In the genomic region with DNA sequence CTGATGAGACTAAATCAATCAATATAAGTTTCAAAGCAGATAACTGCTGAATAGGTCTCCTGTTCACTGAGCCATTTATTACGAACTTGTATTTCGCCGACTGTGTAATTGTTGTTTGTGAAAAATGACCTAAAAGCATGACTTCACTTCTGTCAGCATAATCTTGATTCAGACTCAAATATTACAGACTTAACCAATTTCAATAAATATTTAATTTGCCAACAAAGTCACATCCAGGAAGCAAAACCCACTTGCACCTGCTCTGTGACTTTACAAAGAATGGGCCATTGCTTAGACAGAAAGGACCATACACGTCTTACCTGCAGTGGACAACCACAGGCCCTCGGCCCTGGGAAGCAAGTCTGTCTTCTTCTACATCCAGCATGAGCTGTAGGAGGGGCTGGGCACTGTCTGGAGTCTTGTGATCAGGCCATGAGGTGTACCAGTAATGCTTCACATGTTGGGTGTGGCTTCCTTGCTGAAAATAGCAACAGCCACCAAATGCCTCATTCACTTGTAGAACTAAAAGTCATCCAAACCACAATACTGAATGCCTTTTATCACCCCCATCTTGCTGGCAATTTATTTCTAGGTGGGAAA, we compare ENCODE assay signal across 12 cellular contexts. TPM values are rescaled to one million over a fixed set of nuclear protein-coding genes. Genes with fewer than 3 reads are reported as not detected.
DNase-seq lines count a peak whose midpoint lies in the region; ATAC-seq and TF ChIP-seq lines count a peak whose summit lies in the region.
"Had no signal": no experiment of that assay in that cellular context is flagged by ENCODE, and none has a peak within 500 bp of the region (broad histone marks: within the 10 kb centered on the region; RNA-seq: fewer than 3 reads in every experiment).

No MANE protein-coding gene starts in this region.

- H3K36me3 Mint-ChIP-seq in activated naive CD4-positive, alpha-beta T cell treated with anti-CD3 and anti-CD28 coated beads, Interleukin-2, amount 10 ng/mL, durations not matched to agents 7 days and 5 days: no peaks in the 10 kb centered on the region
- no peaks in the 10 kb centered on the region for H3K36me3 Mint-ChIP-seq in activated naive CD4-positive, alpha-beta T cell treated with anti-CD3 and anti-CD28 coated beads for 36 hours (ENCODE audit: low read depth)
- H3K36me3 Mint-ChIP-seq: stimulated activated effector memory CD8-positive, alpha-beta T cell treated with anti-CD3 and anti-CD28 coated beads, Interleukin-12 subunit alpha, Interleukin-12 subunit beta, amount 100 ng/mL, for 72 hours had no signal

- CTCF ChIA-PET in activated naive CD4-positive, alpha-beta T cell treated with anti-CD3 and anti-CD28 coated beads, Interleukin-2, amount 10 ng/mL, durations not matched to agents 7 days and 5 days (lab: Charles Lee): no interaction called here
- CTCF ChIA-PET in activated naive CD4-positive, alpha-beta T cell treated with anti-CD3 and anti-CD28 coated beads for 36 hours (lab: Charles Lee): no interaction called here

- H3K4me1 ChIP-seq in gastroesophageal sphincter (no peaks in the 10 kb centered on the region), upper lobe of right lung (no peaks in the 10 kb centered on the region), esophagus squamous epithelium (peaks cover 0 to 5% (median 2%) of the 10 kb centered on the region in 3 donors)
- H3K4me1 ChIP-seq: parathyroid adenoma had no signal

- H3K27ac ChIP-seq in gastroesophageal sphincter (no peak overlapping the region), upper lobe of right lung (no peak overlapping the region), esophagus squamous epithelium (no peak overlapping the region)
- H3K27ac ChIP-seq: C4-2B, parathyroid adenoma had no signal

- ATAC-seq in gastroesophageal sphincter: peak; percentile 48
- peak; percentile 59 for ATAC-seq in upper lobe of right lung
- ATAC-seq in HG02840 (IDR thresholded peaks at IDR 0.05; ENCODE audit: low FRiP score, unreplicated experiment): no peak
- ATAC-seq: stimulated activated effector memory CD8-positive, alpha-beta T cell treated with anti-CD3 and anti-CD28 coated beads, Interleukin-12 subunit alpha, Interleukin-12 subunit beta, amount 100 ng/mL, for 72 hours had no signal

- no peak for TF ChIP-seq POLR2A in gastroesophageal sphincter (IDR thresholded peaks at IDR 0.05)
- TF ChIP-seq POLR2A in esophagus squamous epithelium (IDR thresholded peaks at IDR 0.05): no peak

- H3K36me3 ChIP-seq in gastroesophageal sphincter (no peaks in the 10 kb centered on the region), upper lobe of right lung (no peaks in the 10 kb centered on the region), esophagus squamous epithelium (no peaks in the 10 kb centered on the region)

- no peaks in the 10 kb centered on the region for H3K9me3 Mint-ChIP-seq in activated naive CD4-positive, alpha-beta T cell treated with anti-CD3 and anti-CD28 coated beads, Interleukin-2, amount 10 ng/mL, durations not matched to agents 7 days and 5 days
- no peaks in the 10 kb centered on the region for H3K9me3 Mint-ChIP-seq in activated naive CD4-positive, alpha-beta T cell treated with anti-CD3 and anti-CD28 coated beads for 36 hours
- H3K9me3 Mint-ChIP-seq: stimulated activated effector memory CD8-positive, alpha-beta T cell treated with anti-CD3 and anti-CD28 coated beads, Interleukin-12 subunit alpha, Interleukin-12 subunit beta, amount 100 ng/mL, for 72 hours had no signal

- H3K4me3 Mint-ChIP-seq in activated naive CD4-positive, alpha-beta T cell treated with anti-CD3 and anti-CD28 coated beads, Interleukin-2, amount 10 ng/mL, durations not matched to agents 7 days and 5 days: no peak overlapping the region
- H3K4me3 Mint-ChIP-seq in activated naive CD4-positive, alpha-beta T cell treated with anti-CD3 and anti-CD28 coated beads for 36 hours: no peak overlapping the region
- H3K4me3 Mint-ChIP-seq: stimulated activated effector memory CD8-positive, alpha-beta T cell treated with anti-CD3 and anti-CD28 coated beads, Interleukin-12 subunit alpha, Interleukin-12 subunit beta, amount 100 ng/mL, for 72 hours had no signal

- no peak overlapping the region for H3K27ac Mint-ChIP-seq in activated naive CD4-positive, alpha-beta T cell treated with anti-CD3 and anti-CD28 coated beads, Interleukin-2, amount 10 ng/mL, durations not matched to agents 7 days and 5 days
- no peak overlapping the region for H3K27ac Mint-ChIP-seq in activated naive CD4-positive, alpha-beta T cell treated with anti-CD3 and anti-CD28 coated beads for 36 hours
- H3K27ac Mint-ChIP-seq: stimulated activated effector memory CD8-positive, alpha-beta T cell treated with anti-CD3 and anti-CD28 coated beads, Interleukin-12 subunit alpha, Interleukin-12 subunit beta, amount 100 ng/mL, for 72 hours had no signal

- no peaks in the 10 kb centered on the region for H3K4me1 Mint-ChIP-seq in activated naive CD4-positive, alpha-beta T cell treated with anti-CD3 and anti-CD28 coated beads, Interleukin-2, amount 10 ng/mL, durations not matched to agents 7 days and 5 days
- no peaks in the 10 kb centered on the region for H3K4me1 Mint-ChIP-seq in activated naive CD4-positive, alpha-beta T cell treated with anti-CD3 and anti-CD28 coated beads for 36 hours (ENCODE audit: low read depth)
- H3K4me1 Mint-ChIP-seq: stimulated activated effector memory CD8-positive, alpha-beta T cell treated with anti-CD3 and anti-CD28 coated beads, Interleukin-12 subunit alpha, Interleukin-12 subunit beta, amount 100 ng/mL, for 72 hours had no signal

- no peak for TF ChIP-seq EP300 in gastroesophageal sphincter (IDR thresholded peaks at IDR 0.05)

- H3K4me3 ChIP-seq in gastroesophageal sphincter: no peak overlapping the region
- no peak overlapping the region for H3K4me3 ChIP-seq in upper lobe of right lung
- H3K4me3 ChIP-seq in esophagus squamous epithelium: no peak overlapping the region

- intact Hi-C loops in activated naive CD4-positive, alpha-beta T cell treated with anti-CD3 and anti-CD28 coated beads for 36 hours (cut with micrococcal nuclease): no loop called here
- intact Hi-C loops in upper lobe of right lung (cut with DNase I): no loop called here
- intact Hi-C loops in esophagus squamous epithelium (cut with DNase I): no loop called here

- 65 to 87% methylated on average over 3 to 5 of the region's 5 CpGs for WGBS in gastroesophageal sphincter (ENCODE audit: low coverage in 1 of 2), 2 donors
- 65 to 67% methylated on average over 5 of the region's 5 CpGs for WGBS in esophagus squamous epithelium, 2 donors

- H3K27me3 ChIP-seq in gastroesophageal sphincter (no peaks in the 10 kb centered on the region), upper lobe of right lung (no peaks in the 10 kb centered on the region), esophagus squamous epithelium (no peaks in the 10 kb centered on the region)

- no peak for TF ChIP-seq CTCF in gastroesophageal sphincter (IDR thresholded peaks at IDR 0.05)
- TF ChIP-seq CTCF in upper lobe of right lung (IDR thresholded peaks at IDR 0.05): no peak
- no peak for TF ChIP-seq CTCF in esophagus squamous epithelium (IDR thresholded peaks at IDR 0.05)

- H3K27me3 Mint-ChIP-seq in activated naive CD4-positive, alpha-beta T cell treated with anti-CD3 and anti-CD28 coated beads, Interleukin-2, amount 10 ng/mL, durations not matched to agents 7 days and 5 days: no peaks in the 10 kb centered on the region
- no peaks in the 10 kb centered on the region for H3K27me3 Mint-ChIP-seq in activated naive CD4-positive, alpha-beta T cell treated with anti-CD3 and anti-CD28 coated beads for 36 hours (ENCODE audit: low read depth)

- peak; percentile 22 for DNase-seq in activated naive CD4-positive, alpha-beta T cell treated with anti-CD3 and anti-CD28 coated beads, Interleukin-2, amount 10 ng/mL, durations not matched to agents 7 days and 5 days
- no peak for DNase-seq in activated naive CD4-positive, alpha-beta T cell treated with anti-CD3 and anti-CD28 coated beads for 36 hours
- DNase-seq in SW 1271 (lab: John Stamatoyannopoulos, UW): peak; percentile 30 to 52
- DNase-seq in upper lobe of right lung: no peak
- DNase-seq in cerebellar cortex (ENCODE audit: low spot score): no peak
- DNase-seq in esophagus squamous epithelium (lab: John Stamatoyannopoulos, UW): no peak
- DNase-seq: NCI-H526 had no signal

- H3K9me3 ChIP-seq in gastroesophageal sphincter (no peaks in the 10 kb centered on the region), upper lobe of right lung (no peaks in the 10 kb centered on the region), esophagus squamous epithelium (no peaks in the 10 kb centered on the region)

RNA-seq across cellular contexts. Expression of a gene that starts 23.5 kb away (rescaled TPM):
- total RNA-seq in activated naive CD4-positive, alpha-beta T cell treated with anti-CD3 and anti-CD28 coated beads for 36 hours: not detected
- total RNA-seq in gastroesophageal sphincter (10 to 100 TPM; 12.5 to 40.3 (median 26.8) TPM), upper lobe of right lung (196 TPM), esophagus squamous epithelium (10 to 100 TPM in 2 of 4 donors, 1 to 10 TPM in 2; 4.0 to 22.9 (median 7.4) TPM)

Comparison
In these comparisons a context has a peak if more than half of its experiments do, and no peak if none do; other contexts are left out.
1. DNase-seq: peak in activated naive CD4-positive, alpha-beta T cell treated with anti-CD3 and anti-CD28 coated beads, Interleukin-2, amount 10 ng/mL, durations not matched to agents 7 days and 5 days (single experiment) and SW 1271 (2 of 2); none in activated naive CD4-positive, alpha-beta T cell treated with anti-CD3 and anti-CD28 coated beads for 36 hours (single experiment), upper lobe of right lung (single experiment), cerebellar cortex (single experiment) and esophagus squamous epithelium (single experiment).
2. RNA of a gene that starts 23.5 kb away (total RNA-seq): 196 TPM in upper lobe of right lung (single experiment), 12.5 to 40.3 TPM in gastroesophageal sphincter and 4.0 to 22.9 TPM in esophagus squamous epithelium; not detected in activated naive CD4-positive, alpha-beta T cell treated with anti-CD3 and anti-CD28 coated beads for 36 hours; every median in the first group is over 4 times any median in the second.